ENCODE assay signal across 8 cellular contexts in the genomic region with DNA sequence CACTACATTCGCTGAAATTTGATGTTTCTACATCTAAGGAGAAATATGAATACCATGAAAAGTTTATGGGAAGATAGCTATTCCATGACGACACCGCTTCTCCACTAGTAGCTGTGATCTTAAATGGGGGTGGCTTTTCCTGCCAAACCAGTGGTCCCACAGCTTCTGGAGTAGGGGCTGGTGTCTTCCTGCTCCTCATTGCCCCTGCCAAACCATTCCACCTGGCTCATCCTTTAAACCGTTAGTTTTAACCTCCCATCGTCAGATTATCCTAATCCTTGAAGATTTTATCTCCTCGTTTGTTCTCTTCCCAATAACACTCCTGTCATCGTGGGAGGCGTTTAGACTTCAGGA. TPM values are rescaled to one million over a fixed set of nuclear protein-coding genes. Genes with fewer than 3 reads are reported as not detected.
A peak's percentile ranks its signal among the peaks of the same experiment; 100 is the strongest.
DNase-seq lines count a peak whose midpoint lies in the region; ATAC-seq and TF ChIP-seq lines count a peak whose summit lies in the region.

No MANE protein-coding gene starts in this region.

- peak overlapping the region; percentile 92 for H3K27ac Mint-ChIP-seq in activated CD4-positive, alpha-beta memory T cell treated with anti-CD3 and anti-CD28 coated beads, Interleukin-2, amount 10 ng/mL, durations not matched to agents 7 days and 5 days
- peak overlapping the region; percentile 100 for H3K27ac Mint-ChIP-seq in stimulated activated naive B cell treated with anti-CD40 and anti-IgM and Interleukin-4, amounts not matched to agents 10 μg/mL and 1 μg/mL and 100 μg/mL, for 72 hours

- H3K4me3 ChIP-seq in HEK293 (ENCODE audit: low read depth, low read length) (peak overlapping the region; percentile 46), iPS-11a (ENCODE audit: low read depth, low read length) (peak overlapping the region; percentile 82)

- peak overlapping the region; percentile 99 for H3K4me3 Mint-ChIP-seq in activated CD4-positive, alpha-beta memory T cell treated with anti-CD3 and anti-CD28 coated beads, Interleukin-2, amount 10 ng/mL, durations not matched to agents 7 days and 5 days
- peak overlapping the region; percentile 97 to 99 for H3K4me3 Mint-ChIP-seq in stimulated activated naive B cell treated with anti-CD40 and anti-IgM and Interleukin-4, amounts not matched to agents 10 μg/mL and 1 μg/mL and 100 μg/mL, for 72 hours

- peaks cover 11% of the 10 kb centered on the region for H3K9me3 ChIP-seq in HEK293 (ENCODE audit: control insufficient read depth, insufficient read depth, low read depth, low read length)

- H3K4me1 ChIP-seq in HEK293 (ENCODE audit: control insufficient read depth, insufficient read depth, low read length): peaks cover 10% of the 10 kb centered on the region

- peaks cover 19% of the 10 kb centered on the region for H3K4me1 Mint-ChIP-seq in activated CD4-positive, alpha-beta memory T cell treated with anti-CD3 and anti-CD28 coated beads, Interleukin-2, amount 10 ng/mL, durations not matched to agents 7 days and 5 days
- peaks cover 13 to 17% of the 10 kb centered on the region in 2 donors for H3K4me1 Mint-ChIP-seq in stimulated activated naive B cell treated with anti-CD40 and anti-IgM and Interleukin-4, amounts not matched to agents 10 μg/mL and 1 μg/mL and 100 μg/mL, for 72 hours

- DNase-seq in activated CD4-positive, alpha-beta memory T cell treated with anti-CD3 and anti-CD28 coated beads, Interleukin-2, amount 10 ng/mL, durations not matched to agents 7 days and 5 days: no peak
- DNase-seq in stimulated activated naive B cell treated with anti-CD40 and anti-IgM and Interleukin-4, amounts not matched to agents 10 μg/mL and 1 μg/mL and 100 μg/mL, for 72 hours: no peak
- DNase-seq in NK-92 treated with Interleukin-12 subunit alpha and Interleukin-12 subunit beta, amount 100 ng/mL, for 24 hours (lab: John Stamatoyannopoulos, UW): no peak
- DNase-seq in NCI-H345 (lab: John Stamatoyannopoulos, UW) (no peak), SKM-1 treated with dmso at 0.1 percent for 144 hours (lab: John Stamatoyannopoulos, UW; ENCODE audit: unreplicated experiment) (no peak)

- no peak for TF ChIP-seq CTCF in HEK293 (tag by site-specific recombination; IDR thresholded peaks at IDR 0.05)

- no peak for ATAC-seq in stimulated activated naive B cell treated with anti-CD40 and anti-IgM and Interleukin-4, amounts not matched to agents 10 μg/mL and 1 μg/mL and 100 μg/mL, for 72 hours (replicated peaks)
- ATAC-seq in HG03354 (IDR thresholded peaks at IDR 0.05; ENCODE audit: poor library complexity, severe bottlenecking, unreplicated experiment): no peak

- peaks cover 45% of the 10 kb centered on the region for H3K36me3 Mint-ChIP-seq in activated CD4-positive, alpha-beta memory T cell treated with anti-CD3 and anti-CD28 coated beads, Interleukin-2, amount 10 ng/mL, durations not matched to agents 7 days and 5 days (ENCODE audit: low read depth)
- H3K36me3 Mint-ChIP-seq in stimulated activated naive B cell treated with anti-CD40 and anti-IgM and Interleukin-4, amounts not matched to agents 10 μg/mL and 1 μg/mL and 100 μg/mL, for 72 hours: peaks cover 35 to 44% of the 10 kb centered on the region in 2 donors

- H3K27me3 Mint-ChIP-seq in activated CD4-positive, alpha-beta memory T cell treated with anti-CD3 and anti-CD28 coated beads, Interleukin-2, amount 10 ng/mL, durations not matched to agents 7 days and 5 days: no peaks in the 10 kb centered on the region
- no peaks in the 10 kb centered on the region for H3K27me3 Mint-ChIP-seq in stimulated activated naive B cell treated with anti-CD40 and anti-IgM and Interleukin-4, amounts not matched to agents 10 μg/mL and 1 μg/mL and 100 μg/mL, for 72 hours

- H3K9me3 Mint-ChIP-seq in activated CD4-positive, alpha-beta memory T cell treated with anti-CD3 and anti-CD28 coated beads, Interleukin-2, amount 10 ng/mL, durations not matched to agents 7 days and 5 days: peaks cover 45% of the 10 kb centered on the region
- peaks cover 17 to 18% of the 10 kb centered on the region in 2 donors for H3K9me3 Mint-ChIP-seq in stimulated activated naive B cell treated with anti-CD40 and anti-IgM and Interleukin-4, amounts not matched to agents 10 μg/mL and 1 μg/mL and 100 μg/mL, for 72 hours

- peaks cover 16 to 38% of the 10 kb centered on the region in 2 experiments for H3K36me3 ChIP-seq in HEK293 (ENCODE audit: control insufficient read depth in 2 of 2, insufficient read depth in 1 of 2, low read length in 2 of 2)

- peak overlapping the region; percentile 55 for H3K27ac ChIP-seq in HEK293 (ENCODE audit: extremely low read depth, low read depth, low read length)

- CTCF ChIA-PET in HEK293 (lab: Yijun Ruan, JAX): interaction anchor here (1.4 kb wide), 1 partner anchor 162 kb away, joined by 3 read pairs; a partner anchor contains a TSS
- CTCF ChIA-PET in activated CD4-positive, alpha-beta memory T cell treated with anti-CD3 and anti-CD28 coated beads, Interleukin-2, amount 10 ng/mL, durations not matched to agents 7 days and 5 days (lab: Charles Lee): interaction anchor here (0.9 kb wide), 1 partner anchor 498 kb away, joined by 3 read pairs; a partner anchor contains a TSS

- POLR2A ChIA-PET in HEK293 (lab: Yijun Ruan, JAX): interaction anchor here (0.8 to 3.8 kb wide), 6 partner anchors 17 to 163 kb away, joined by 3 to 17 read pairs (median 6); a partner anchor contains a TSS
- POLR2A ChIA-PET in activated CD4-positive, alpha-beta memory T cell treated with anti-CD3 and anti-CD28 coated beads, Interleukin-2, amount 10 ng/mL, durations not matched to agents 7 days and 5 days (lab: Charles Lee): interaction anchor here (2.3 kb wide), 1 partner anchor 93 kb away, joined by 7 read pairs; no protein-coding TSS in a partner anchor

TF ChIP-seq in HEK293, 187 proteins besides CTCF, POLR2A, EP300 and RAD21:
- TF ChIP-seq ZFP69B (tag by site-specific recombination; IDR thresholded peaks at IDR 0.05) (peak; percentile 99), ZNF404 (tag by site-specific recombination; IDR thresholded peaks at IDR 0.05) (peak; percentile 9; the same call in 1 of the 2 replicates), ZNF146 (tag by site-specific recombination; IDR thresholded peaks at IDR 0.05) (no peak), ZNF366 (tag by site-specific recombination; conservative IDR thresholded peaks at IDR 0.05) (0 out of 2 replicates have a peak, but pooled peaks have one; percentile 11), ZNF341 (tag by site-specific recombination; IDR thresholded peaks at IDR 0.05; ENCODE audit: low read depth) (0 out of 2 replicates have a peak, but pooled peaks have one; percentile 12), ZNF548 (tag by site-specific recombination; IDR thresholded peaks at IDR 0.05) (no peak)
- TF ChIP-seq, protein P1, sequence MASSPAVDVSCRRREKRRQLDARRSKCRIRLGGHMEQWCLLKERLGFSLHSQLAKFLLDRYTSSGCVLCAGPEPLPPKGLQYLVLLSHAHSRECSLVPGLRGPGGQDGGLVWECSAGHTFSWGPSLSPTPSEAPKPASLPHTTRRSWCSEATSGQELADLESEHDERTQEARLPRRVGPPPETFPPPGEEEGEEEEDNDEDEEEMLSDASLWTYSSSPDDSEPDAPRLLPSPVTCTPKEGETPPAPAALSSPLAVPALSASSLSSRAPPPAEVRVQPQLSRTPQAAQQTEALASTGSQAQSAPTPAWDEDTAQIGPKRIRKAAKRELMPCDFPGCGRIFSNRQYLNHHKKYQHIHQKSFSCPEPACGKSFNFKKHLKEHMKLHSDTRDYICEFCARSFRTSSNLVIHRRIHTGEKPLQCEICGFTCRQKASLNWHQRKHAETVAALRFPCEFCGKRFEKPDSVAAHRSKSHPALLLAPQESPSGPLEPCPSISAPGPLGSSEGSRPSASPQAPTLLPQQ (tag by site-specific recombination; IDR thresholded peaks at IDR 0.05): peak; percentile 100
- TF ChIP-seq, protein P2, sequence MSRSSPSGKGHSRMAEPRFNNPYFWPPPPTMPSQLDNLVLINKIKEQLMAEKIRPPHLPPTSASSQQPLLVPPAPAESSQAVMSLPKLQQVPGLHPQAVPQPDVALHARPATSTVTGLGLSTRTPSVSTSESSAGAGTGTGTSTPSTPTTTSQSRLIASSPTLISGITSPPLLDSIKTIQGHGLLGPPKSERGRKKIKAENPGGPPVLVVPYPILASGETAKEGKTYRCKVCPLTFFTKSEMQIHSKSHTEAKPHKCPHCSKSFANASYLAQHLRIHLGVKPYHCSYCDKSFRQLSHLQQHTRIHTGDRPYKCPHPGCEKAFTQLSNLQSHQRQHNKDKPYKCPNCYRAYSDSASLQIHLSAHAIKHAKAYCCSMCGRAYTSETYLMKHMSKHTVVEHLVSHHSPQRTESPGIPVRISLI (tag by site-specific recombination; IDR thresholded peaks at IDR 0.05): no peak
- TF ChIP-seq, protein P3, sequence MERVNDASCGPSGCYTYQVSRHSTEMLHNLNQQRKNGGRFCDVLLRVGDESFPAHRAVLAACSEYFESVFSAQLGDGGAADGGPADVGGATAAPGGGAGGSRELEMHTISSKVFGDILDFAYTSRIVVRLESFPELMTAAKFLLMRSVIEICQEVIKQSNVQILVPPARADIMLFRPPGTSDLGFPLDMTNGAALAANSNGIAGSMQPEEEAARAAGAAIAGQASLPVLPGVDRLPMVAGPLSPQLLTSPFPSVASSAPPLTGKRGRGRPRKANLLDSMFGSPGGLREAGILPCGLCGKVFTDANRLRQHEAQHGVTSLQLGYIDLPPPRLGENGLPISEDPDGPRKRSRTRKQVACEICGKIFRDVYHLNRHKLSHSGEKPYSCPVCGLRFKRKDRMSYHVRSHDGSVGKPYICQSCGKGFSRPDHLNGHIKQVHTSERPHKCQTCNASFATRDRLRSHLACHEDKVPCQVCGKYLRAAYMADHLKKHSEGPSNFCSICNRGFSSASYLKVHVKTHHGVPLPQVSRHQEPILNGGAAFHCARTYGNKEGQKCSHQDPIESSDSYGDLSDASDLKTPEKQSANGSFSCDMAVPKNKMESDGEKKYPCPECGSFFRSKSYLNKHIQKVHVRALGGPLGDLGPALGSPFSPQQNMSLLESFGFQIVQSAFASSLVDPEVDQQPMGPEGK (tag by site-specific recombination; IDR thresholded peaks at IDR 0.05): peak; percentile 19; the same call in 1 of the 2 replicates
TF ChIP-seq in HEK293: peak in this region for 6.

RNA-seq across cellular contexts. Expression of a gene that starts 0.6 kb away (rescaled TPM):
- total RNA-seq in activated CD4-positive, alpha-beta memory T cell treated with anti-CD3 and anti-CD28 coated beads, Interleukin-2, amount 10 ng/mL, durations not matched to agents 7 days and 5 days: 1 to 10 TPM; 3.7 to 5.8 TPM

RNA-seq across cellular contexts. Expression of a gene that starts 18.2 kb away (rescaled TPM):
- 1 to 10 TPM; 6.7 to 7.5 TPM for total RNA-seq in activated CD4-positive, alpha-beta memory T cell treated with anti-CD3 and anti-CD28 coated beads, Interleukin-2, amount 10 ng/mL, durations not matched to agents 7 days and 5 days

RNA-seq across cellular contexts. Expression of a gene that starts 23.0 kb away (rescaled TPM):
- 1 to 10 TPM; 3.3 to 4.3 TPM for total RNA-seq in activated CD4-positive, alpha-beta memory T cell treated with anti-CD3 and anti-CD28 coated beads, Interleukin-2, amount 10 ng/mL, durations not matched to agents 7 days and 5 days

RNA-seq across cellular contexts. Expression of a gene that starts 49.6 kb away (rescaled TPM):
- total RNA-seq in activated CD4-positive, alpha-beta memory T cell treated with anti-CD3 and anti-CD28 coated beads, Interleukin-2, amount 10 ng/mL, durations not matched to agents 7 days and 5 days: under 1 TPM; 0.40 to 0.50 TPM

RNA-seq across cellular contexts. Expression of a gene that starts 51.2 kb away (rescaled TPM):
- total RNA-seq in activated CD4-positive, alpha-beta memory T cell treated with anti-CD3 and anti-CD28 coated beads, Interleukin-2, amount 10 ng/mL, durations not matched to agents 7 days and 5 days: 1 to 10 TPM; 1.5 to 1.6 TPM
